In the genomic region with DNA sequence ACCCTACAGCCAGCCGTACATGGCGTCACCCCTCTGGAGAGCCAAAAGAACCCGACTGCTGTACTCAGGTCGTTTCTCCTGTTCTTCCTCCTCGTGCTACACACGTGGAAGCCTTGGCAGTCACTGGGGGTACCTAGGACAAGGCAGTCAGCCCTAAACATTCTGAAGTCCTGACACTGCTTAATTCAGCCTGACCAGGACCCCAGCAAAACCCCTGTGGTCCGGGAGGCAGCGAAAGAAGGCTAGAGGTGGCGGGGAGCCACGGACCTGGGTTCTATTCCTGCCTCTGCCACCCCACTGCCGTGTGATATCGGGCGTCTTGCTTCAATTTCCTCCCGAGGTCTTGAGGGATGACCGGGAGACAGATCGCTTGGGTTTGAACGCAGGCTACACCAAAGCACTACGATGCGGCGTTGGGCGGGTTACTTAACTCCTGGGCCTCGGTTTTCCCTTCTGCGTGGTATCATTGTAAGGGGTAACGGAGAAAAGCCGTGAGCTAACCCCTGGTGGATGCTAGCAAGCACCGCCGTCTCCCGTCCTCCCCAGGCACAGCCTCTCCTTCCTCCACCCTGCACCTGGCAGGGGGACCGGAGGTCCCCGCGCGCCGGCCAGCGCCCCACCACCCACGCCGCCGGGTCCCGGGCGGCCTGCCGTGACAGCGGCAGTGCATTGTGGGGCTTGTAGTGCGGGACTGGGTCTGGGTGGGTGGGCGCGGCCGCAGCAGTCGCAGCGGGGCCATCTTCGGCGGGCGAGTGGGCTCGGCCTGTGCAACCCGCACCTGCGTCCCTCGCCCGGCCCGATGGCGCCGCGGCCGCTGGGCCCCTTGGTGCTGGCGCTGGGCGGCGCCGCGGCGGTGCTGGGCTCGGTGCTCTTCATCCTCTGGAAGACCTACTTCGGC, we compare ENCODE assay signal across 8 cellular contexts. TPM values are rescaled to one million over a fixed set of nuclear protein-coding genes. Genes with fewer than 3 reads are reported as not detected.
DNase-seq lines count a peak whose midpoint lies in the region; ATAC-seq and TF ChIP-seq lines count a peak whose summit lies in the region.

A gene with protein sequence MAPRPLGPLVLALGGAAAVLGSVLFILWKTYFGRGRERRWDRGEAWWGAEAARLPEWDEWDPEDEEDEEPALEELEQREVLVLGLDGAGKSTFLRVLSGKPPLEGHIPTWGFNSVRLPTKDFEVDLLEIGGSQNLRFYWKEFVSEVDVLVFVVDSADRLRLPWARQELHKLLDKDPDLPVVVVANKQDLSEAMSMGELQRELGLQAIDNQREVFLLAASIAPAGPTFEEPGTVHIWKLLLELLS (plus strand): TSS at position 723 of the 898 bp plus-strand sequence. CDS start 77 bp downstream, at position 800.

- H3K36me3 ChIP-seq in DOHH2 (ENCODE audit: control insufficient read depth, low read length) (0 out of 2 replicates have a peak, but pooled peaks cover 3% of the 10 kb centered on the region), SK-N-SH (replicated peaks in 1 of 2; ENCODE audit: control insufficient read depth in 1 of 2, insufficient read depth in 2 of 2, low read length in 1 of 2) (peaks cover 4 to 12% of the 10 kb centered on the region in 2 experiments), rectal smooth muscle tissue (ENCODE audit: control insufficient read depth, insufficient read depth, low read length) (no peaks in the 10 kb centered on the region)

- POLR2A ChIA-PET in SK-N-SH (lab: Yijun Ruan, JAX) = no interaction called here

- H3K4me3 ChIP-seq in DOHH2 (ENCODE audit: low read length) (peak within 1 kb of the TSS; percentile 88), SK-N-SH (ENCODE audit: low read depth in 2 of 2, low read length in 1 of 2) (peak within 1 kb of the TSS; percentile 70 to 87), rectal smooth muscle tissue (ENCODE audit: low read length) (peak within 1 kb of the TSS; percentile 59)

- H3F3A ChIP-seq in DOHH2 (ENCODE audit: control insufficient read depth, insufficient read depth) (peaks cover 9% of the 10 kb centered on the region), SK-N-SH (replicated peaks; ENCODE audit: insufficient read depth) (peaks cover 3% of the 10 kb centered on the region)

- H3K9me3 ChIP-seq in DOHH2 (ENCODE audit: control insufficient read depth, insufficient read depth, low read length) (no peaks in the 10 kb centered on the region), SK-N-SH (no peaks in the 10 kb centered on the region)

- CTCF ChIA-PET in SK-N-SH (lab: Yijun Ruan, JAX) = no interaction called here

- peak; percentile 91 for DNase-seq in SK-N-SH
- DNase-seq in amygdala (lab: John Stamatoyannopoulos, UW) = peak in 42 of 56 donors; percentile 13 to 72 (median 46)
- DNase-seq in hepatic stellate cell (ENCODE audit: low spot score) = peak; percentile 67
- no peak for DNase-seq in GOT3 (lab: John Stamatoyannopoulos, UW)
- no peak for DNase-seq in NCI-H1694 (lab: John Stamatoyannopoulos, UW)

- H3K9me2 ChIP-seq in DOHH2 (replicated peaks; ENCODE audit: control insufficient read depth, low read length) (no peaks in the 10 kb centered on the region), SK-N-SH (no peaks in the 10 kb centered on the region)

- H2AFZ ChIP-seq in SK-N-SH (ENCODE audit: low read depth) = peak within 1 kb of the TSS; percentile 97

- H3K79me2 ChIP-seq in DOHH2 (ENCODE audit: control insufficient read depth, low read length) (peaks cover 16% of the 10 kb centered on the region), SK-N-SH (ENCODE audit: insufficient read depth) (peaks cover 16% of the 10 kb centered on the region)

- H3K4me1 ChIP-seq in DOHH2 (ENCODE audit: control insufficient read depth, low read length) (peaks cover 28% of the 10 kb centered on the region), SK-N-SH (ENCODE audit: control insufficient read depth in 1 of 2, insufficient read depth in 2 of 2, low read depth in 1 of 2, low read length in 1 of 2) (peaks cover 0 to 16% of the 10 kb centered on the region in 2 experiments; a peak in 1 of 4 replicates), rectal smooth muscle tissue (ENCODE audit: control insufficient read depth, insufficient read depth, low read length) (peaks cover 11% of the 10 kb centered on the region)

- H3K9ac ChIP-seq in SK-N-SH (peak within 1 kb of the TSS; percentile 75), rectal smooth muscle tissue (ENCODE audit: low read length) (peak within 1 kb of the TSS; percentile 53)

- WGBS in SK-N-SH (ENCODE audit: low lambda C conversion rate) = 42% methylated on average over 24 of the region's 68 CpGs

- ATAC-seq in HG02610 (IDR thresholded peaks at IDR 0.05; ENCODE audit: unreplicated experiment) = peak; percentile 40

- H3K27ac ChIP-seq in DOHH2 (ENCODE audit: low read depth, low read length) (no peak within 1 kb of the TSS), SK-N-SH (ENCODE audit: low read depth in 2 of 2, low read length in 1 of 2) (peak within 1 kb of the TSS; percentile 42 to 80; a peak in 3 of 4 replicates), rectal smooth muscle tissue (ENCODE audit: low read depth, low read length) (peak within 1 kb of the TSS; percentile 87)

- no peak for TF ChIP-seq EP300 in SK-N-SH (IDR thresholded peaks at IDR 0.05; ENCODE audit: borderline replicate concordance in 1 of 2, low read depth in 1 of 2, low read length in 1 of 2)

- no peak for TF ChIP-seq CTCF in DOHH2 (IDR thresholded peaks at IDR 0.05; ENCODE audit: low read depth, low read length, poor library complexity, severe bottlenecking)
- TF ChIP-seq CTCF in SK-N-SH (IDR thresholded peaks at IDR 0.05) = no peak

- peak within 1 kb of the TSS; percentile 92 for H3K4me2 ChIP-seq in DOHH2 (ENCODE audit: low read length)
- H3K4me2 ChIP-seq in SK-N-SH = peak within 1 kb of the TSS; percentile 98

- H3K27me3 ChIP-seq in DOHH2 (ENCODE audit: control insufficient read depth, low read length) (0 out of 2 replicates have a peak, but pooled peaks cover 3% of the 10 kb centered on the region), SK-N-SH (ENCODE audit: insufficient read depth) (no peaks in the 10 kb centered on the region), rectal smooth muscle tissue (ENCODE audit: control insufficient read depth, insufficient read depth, low read length) (peaks cover 3% of the 10 kb centered on the region)

- H4K20me1 ChIP-seq in DOHH2 (ENCODE audit: control insufficient read depth, insufficient read depth, low read depth, low read length) (no peaks in the 10 kb centered on the region), SK-N-SH (ENCODE audit: insufficient read depth) (peaks cover 3% of the 10 kb centered on the region; the same call in 1 of the 2 replicates)

- no peak for TF ChIP-seq RAD21 in SK-N-SH (IDR thresholded peaks at IDR 0.05; ENCODE audit: low read length)

TF ChIP-seq in SK-N-SH, 30 proteins besides CTCF, POLR2A, EP300 and RAD21:
- peak; percentile 95 for TF ChIP-seq MXI1 (IDR thresholded peaks at IDR 0.05; ENCODE audit: low read depth, low read length)
- no peak for TF ChIP-seq RCOR1 (IDR thresholded peaks at IDR 0.05; ENCODE audit: low read length)
- no peak for TF ChIP-seq RXRA (IDR thresholded peaks at IDR 0.05; ENCODE audit: borderline replicate concordance, low read depth)
- TF ChIP-seq, protein P1, sequence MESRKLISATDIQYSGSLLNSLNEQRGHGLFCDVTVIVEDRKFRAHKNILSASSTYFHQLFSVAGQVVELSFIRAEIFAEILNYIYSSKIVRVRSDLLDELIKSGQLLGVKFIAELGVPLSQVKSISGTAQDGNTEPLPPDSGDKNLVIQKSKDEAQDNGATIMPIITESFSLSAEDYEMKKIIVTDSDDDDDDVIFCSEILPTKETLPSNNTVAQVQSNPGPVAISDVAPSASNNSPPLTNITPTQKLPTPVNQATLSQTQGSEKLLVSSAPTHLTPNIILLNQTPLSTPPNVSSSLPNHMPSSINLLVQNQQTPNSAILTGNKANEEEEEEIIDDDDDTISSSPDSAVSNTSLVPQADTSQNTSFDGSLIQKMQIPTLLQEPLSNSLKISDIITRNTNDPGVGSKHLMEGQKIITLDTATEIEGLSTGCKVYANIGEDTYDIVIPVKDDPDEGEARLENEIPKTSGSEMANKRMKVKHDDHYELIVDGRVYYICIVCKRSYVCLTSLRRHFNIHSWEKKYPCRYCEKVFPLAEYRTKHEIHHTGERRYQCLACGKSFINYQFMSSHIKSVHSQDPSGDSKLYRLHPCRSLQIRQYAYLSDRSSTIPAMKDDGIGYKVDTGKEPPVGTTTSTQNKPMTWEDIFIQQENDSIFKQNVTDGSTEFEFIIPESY (IDR thresholded peaks at IDR 0.05; ENCODE audit: borderline replicate concordance, low read depth) = 0 out of 2 replicates have a peak, but pooled peaks have one; percentile 57
- peak; percentile 60 for TF ChIP-seq CHD2 (IDR thresholded peaks at IDR 0.05; ENCODE audit: low read length, partially characterized antibody)
- TF ChIP-seq SIN3A (IDR thresholded peaks at IDR 0.05; ENCODE audit: borderline replicate concordance, low read depth, low read length) = peak; percentile 28; the same call in 1 of the 2 replicates

RNA-seq across cellular contexts. Expression of the gene that starts here (rescaled TPM):
- 4.6 and 7.8 TPM in 2 replicates for polyA plus RNA-seq in SK-N-SH (2012; rRNA removed)
- polyA plus RNA-seq in SK-N-SH (2012; cell fraction: cytosol; rRNA removed) = 3.6 and 5.7 TPM in 2 replicates
- polyA plus RNA-seq in SK-N-SH (2012; cell fraction: nucleus; rRNA removed) = 27.9 and 49.3 TPM in 2 replicates

Comparison
In these comparisons a context has a peak if more than half of its experiments do, and no peak if none do; other contexts are left out.
1. DNase-seq: peak in SK-N-SH (single experiment), amygdala (42 of 56) and hepatic stellate cell (single experiment); none in GOT3 (single experiment) and NCI-H1694 (single experiment).
2. Peak in every context shown above with its lines, with median percentiles within 50 percentile points of each other: H3K4me3 ChIP-seq.